ENCODE assay signal across 1 cellular context in the genomic region with DNA sequence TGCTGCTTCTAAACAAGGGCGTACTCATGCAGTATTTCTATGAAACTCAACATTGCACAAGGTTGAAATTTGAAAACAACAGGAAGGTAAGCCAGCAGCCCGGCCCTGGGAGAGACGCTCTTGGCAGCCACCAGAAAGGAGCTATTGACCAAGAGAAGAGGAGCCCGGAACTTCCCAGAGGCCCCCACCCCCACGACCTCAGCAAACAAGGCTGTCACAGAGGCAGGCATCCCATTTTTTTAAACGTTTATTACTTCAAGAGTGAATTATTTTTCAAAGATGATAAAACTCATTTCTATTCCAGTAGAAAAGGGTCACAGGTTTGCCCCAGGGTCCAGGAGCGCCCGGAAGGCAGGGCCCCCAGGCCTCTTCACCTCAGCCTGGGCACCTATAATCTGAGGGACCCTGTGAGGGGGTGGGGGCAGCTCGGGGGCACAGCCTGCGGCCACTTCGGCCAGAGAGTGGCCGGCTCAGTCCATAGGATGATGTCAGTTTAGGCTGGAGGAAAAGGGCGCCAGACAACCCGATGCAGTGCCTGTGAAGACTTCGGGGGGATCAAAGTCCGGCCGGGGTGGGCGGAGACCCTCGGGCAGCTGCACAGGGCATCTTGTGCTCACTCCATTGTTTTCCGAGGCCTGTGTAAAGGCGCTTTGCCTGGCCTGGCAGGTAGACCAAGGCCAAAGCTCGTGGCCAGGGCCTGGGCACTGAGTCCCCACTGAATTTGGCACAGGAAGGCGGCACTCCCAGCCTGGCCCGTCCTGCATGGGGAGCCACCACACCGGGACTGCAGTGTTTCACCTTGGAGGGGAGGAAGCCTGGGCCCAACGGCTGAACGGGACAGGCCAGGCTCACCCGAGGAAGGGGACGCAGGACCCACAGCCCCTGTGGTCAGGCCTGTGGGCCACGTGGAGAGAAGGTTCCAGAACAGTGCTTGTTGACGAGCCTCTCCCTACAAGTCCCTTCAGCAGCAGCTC.
A peak's percentile ranks its signal among the peaks of the same experiment; 100 is the strongest.
TF ChIP-seq lines count a peak whose summit lies in the region.

No MANE protein-coding gene starts in this region.

TF ChIP-seq in HepG2, 621 proteins besides CTCF, POLR2A, EP300 and RAD21 (continued from another document and continues in another):
- TF ChIP-seq, protein P1, sequence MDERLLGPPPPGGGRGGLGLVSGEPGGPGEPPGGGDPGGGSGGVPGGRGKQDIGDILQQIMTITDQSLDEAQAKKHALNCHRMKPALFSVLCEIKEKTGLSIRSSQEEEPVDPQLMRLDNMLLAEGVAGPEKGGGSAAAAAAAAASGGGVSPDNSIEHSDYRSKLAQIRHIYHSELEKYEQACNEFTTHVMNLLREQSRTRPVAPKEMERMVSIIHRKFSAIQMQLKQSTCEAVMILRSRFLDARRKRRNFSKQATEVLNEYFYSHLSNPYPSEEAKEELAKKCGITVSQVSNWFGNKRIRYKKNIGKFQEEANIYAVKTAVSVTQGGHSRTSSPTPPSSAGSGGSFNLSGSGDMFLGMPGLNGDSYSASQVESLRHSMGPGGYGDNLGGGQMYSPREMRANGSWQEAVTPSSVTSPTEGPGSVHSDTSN (CRISPR knock-in tag; IDR thresholded peaks at IDR 0.05) = no peak
- no peak for TF ChIP-seq PAWR (CRISPR knock-in tag; IDR thresholded peaks at IDR 0.05; ENCODE audit: borderline replicate concordance)
- TF ChIP-seq, protein P2, sequence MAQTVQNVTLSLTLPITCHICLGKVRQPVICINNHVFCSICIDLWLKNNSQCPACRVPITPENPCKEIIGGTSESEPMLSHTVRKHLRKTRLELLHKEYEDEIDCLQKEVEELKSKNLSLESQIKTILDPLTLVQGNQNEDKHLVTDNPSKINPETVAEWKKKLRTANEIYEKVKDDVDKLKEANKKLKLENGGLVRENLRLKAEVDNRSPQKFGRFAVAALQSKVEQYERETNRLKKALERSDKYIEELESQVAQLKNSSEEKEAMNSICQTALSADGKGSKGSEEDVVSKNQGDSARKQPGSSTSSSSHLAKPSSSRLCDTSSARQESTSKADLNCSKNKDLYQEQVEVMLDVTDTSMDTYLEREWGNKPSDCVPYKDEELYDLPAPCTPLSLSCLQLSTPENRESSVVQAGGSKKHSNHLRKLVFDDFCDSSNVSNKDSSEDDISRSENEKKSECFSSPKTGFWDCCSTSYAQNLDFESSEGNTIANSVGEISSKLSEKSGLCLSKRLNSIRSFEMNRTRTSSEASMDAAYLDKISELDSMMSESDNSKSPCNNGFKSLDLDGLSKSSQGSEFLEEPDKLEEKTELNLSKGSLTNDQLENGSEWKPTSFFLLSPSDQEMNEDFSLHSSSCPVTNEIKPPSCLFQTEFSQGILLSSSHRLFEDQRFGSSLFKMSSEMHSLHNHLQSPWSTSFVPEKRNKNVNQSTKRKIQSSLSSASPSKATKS (CRISPR knock-in tag; IDR thresholded peaks at IDR 0.05) = no peak
- TF ChIP-seq ZNF101 (CRISPR knock-in tag; IDR thresholded peaks at IDR 0.05; ENCODE audit: borderline replicate concordance, low read depth) = no peak
- TF ChIP-seq ZC3H13 (CRISPR knock-in tag; IDR thresholded peaks at IDR 0.05) = 0 out of 2 replicates have a peak, but pooled peaks have one; percentile 39
- peak; percentile 33 for TF ChIP-seq RBM22 (optimal IDR thresholded peaks at IDR 0.05; ENCODE audit: low read length)
- no peak for TF ChIP-seq CAMTA2 (CRISPR knock-in tag; IDR thresholded peaks at IDR 0.05; ENCODE audit: borderline replicate concordance)
- TF ChIP-seq, protein P3, sequence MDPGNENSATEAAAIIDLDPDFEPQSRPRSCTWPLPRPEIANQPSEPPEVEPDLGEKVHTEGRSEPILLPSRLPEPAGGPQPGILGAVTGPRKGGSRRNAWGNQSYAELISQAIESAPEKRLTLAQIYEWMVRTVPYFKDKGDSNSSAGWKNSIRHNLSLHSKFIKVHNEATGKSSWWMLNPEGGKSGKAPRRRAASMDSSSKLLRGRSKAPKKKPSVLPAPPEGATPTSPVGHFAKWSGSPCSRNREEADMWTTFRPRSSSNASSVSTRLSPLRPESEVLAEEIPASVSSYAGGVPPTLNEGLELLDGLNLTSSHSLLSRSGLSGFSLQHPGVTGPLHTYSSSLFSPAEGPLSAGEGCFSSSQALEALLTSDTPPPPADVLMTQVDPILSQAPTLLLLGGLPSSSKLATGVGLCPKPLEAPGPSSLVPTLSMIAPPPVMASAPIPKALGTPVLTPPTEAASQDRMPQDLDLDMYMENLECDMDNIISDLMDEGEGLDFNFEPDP (CRISPR knock-in tag; conservative IDR thresholded peaks at IDR 0.05) = no peak
- TF ChIP-seq ZBTB8A (CRISPR knock-in tag; IDR thresholded peaks at IDR 0.05; ENCODE audit: borderline replicate concordance, low read depth) = no peak
- no peak for TF ChIP-seq SP1 (IDR thresholded peaks at IDR 0.05)
- TF ChIP-seq SP1 (CRISPR knock-in tag; IDR thresholded peaks at IDR 0.05) = no peak
- TF ChIP-seq SPEN (CRISPR knock-in tag; IDR thresholded peaks at IDR 0.05; ENCODE audit: low read depth) = no peak
- TF ChIP-seq HOXD1 (CRISPR knock-in tag; IDR thresholded peaks at IDR 0.05) = no peak
- TF ChIP-seq, protein P4, sequence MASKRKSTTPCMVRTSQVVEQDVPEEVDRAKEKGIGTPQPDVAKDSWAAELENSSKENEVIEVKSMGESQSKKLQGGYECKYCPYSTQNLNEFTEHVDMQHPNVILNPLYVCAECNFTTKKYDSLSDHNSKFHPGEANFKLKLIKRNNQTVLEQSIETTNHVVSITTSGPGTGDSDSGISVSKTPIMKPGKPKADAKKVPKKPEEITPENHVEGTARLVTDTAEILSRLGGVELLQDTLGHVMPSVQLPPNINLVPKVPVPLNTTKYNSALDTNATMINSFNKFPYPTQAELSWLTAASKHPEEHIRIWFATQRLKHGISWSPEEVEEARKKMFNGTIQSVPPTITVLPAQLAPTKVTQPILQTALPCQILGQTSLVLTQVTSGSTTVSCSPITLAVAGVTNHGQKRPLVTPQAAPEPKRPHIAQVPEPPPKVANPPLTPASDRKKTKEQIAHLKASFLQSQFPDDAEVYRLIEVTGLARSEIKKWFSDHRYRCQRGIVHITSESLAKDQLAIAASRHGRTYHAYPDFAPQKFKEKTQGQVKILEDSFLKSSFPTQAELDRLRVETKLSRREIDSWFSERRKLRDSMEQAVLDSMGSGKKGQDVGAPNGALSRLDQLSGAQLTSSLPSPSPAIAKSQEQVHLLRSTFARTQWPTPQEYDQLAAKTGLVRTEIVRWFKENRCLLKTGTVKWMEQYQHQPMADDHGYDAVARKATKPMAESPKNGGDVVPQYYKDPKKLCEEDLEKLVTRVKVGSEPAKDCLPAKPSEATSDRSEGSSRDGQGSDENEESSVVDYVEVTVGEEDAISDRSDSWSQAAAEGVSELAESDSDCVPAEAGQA (IDR thresholded peaks at IDR 0.05; ENCODE audit: low read depth) = no peak
- TF ChIP-seq, protein P4 (CRISPR knock-in tag; IDR thresholded peaks at IDR 0.05; ENCODE audit: borderline replicate concordance) = no peak
- TF ChIP-seq RAD51 (IDR thresholded peaks at IDR 0.05; ENCODE audit: borderline replicate concordance) = no peak
- no peak for TF ChIP-seq BHLHE40 (IDR thresholded peaks at IDR 0.05; ENCODE audit: low read length)
- TF ChIP-seq ZNF446 (CRISPR knock-in tag; IDR thresholded peaks at IDR 0.05) = no peak
- TF ChIP-seq, protein P5, sequence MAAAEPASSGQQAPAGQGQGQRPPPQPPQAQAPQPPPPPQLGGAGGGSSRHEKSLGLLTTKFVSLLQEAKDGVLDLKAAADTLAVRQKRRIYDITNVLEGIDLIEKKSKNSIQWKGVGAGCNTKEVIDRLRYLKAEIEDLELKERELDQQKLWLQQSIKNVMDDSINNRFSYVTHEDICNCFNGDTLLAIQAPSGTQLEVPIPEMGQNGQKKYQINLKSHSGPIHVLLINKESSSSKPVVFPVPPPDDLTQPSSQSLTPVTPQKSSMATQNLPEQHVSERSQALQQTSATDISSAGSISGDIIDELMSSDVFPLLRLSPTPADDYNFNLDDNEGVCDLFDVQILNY (CRISPR knock-in tag; conservative IDR thresholded peaks at IDR 0.05) = no peak; the same call in 1 of the 2 replicates
- peak; percentile 65; the same call in 1 of the 2 replicates for TF ChIP-seq SSRP1 (CRISPR knock-in tag; IDR thresholded peaks at IDR 0.05)
- TF ChIP-seq ZNF484 (CRISPR knock-in tag; IDR thresholded peaks at IDR 0.05; ENCODE audit: borderline replicate concordance, low read depth) = no peak
- no peak for TF ChIP-seq ZNF256 (CRISPR knock-in tag; conservative IDR thresholded peaks at IDR 0.05)
- TF ChIP-seq, protein P6, sequence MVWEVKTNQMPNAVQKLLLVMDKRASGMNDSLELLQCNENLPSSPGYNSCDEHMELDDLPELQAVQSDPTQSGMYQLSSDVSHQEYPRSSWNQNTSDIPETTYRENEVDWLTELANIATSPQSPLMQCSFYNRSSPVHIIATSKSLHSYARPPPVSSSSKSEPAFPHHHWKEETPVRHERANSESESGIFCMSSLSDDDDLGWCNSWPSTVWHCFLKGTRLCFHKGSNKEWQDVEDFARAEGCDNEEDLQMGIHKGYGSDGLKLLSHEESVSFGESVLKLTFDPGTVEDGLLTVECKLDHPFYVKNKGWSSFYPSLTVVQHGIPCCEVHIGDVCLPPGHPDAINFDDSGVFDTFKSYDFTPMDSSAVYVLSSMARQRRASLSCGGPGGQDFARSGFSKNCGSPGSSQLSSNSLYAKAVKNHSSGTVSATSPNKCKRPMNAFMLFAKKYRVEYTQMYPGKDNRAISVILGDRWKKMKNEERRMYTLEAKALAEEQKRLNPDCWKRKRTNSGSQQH (CRISPR knock-in tag; IDR thresholded peaks at IDR 0.05; ENCODE audit: low read depth) = no peak
- peak; percentile 57 for TF ChIP-seq ZMYM3 (CRISPR knock-in tag; IDR thresholded peaks at IDR 0.05)
- no peak for TF ChIP-seq MTF1 (CRISPR knock-in tag; IDR thresholded peaks at IDR 0.05)
- peak; percentile 52 for TF ChIP-seq ZMAT3 (CRISPR knock-in tag; conservative IDR thresholded peaks at IDR 0.05)
- no peak for TF ChIP-seq TCF7 (IDR thresholded peaks at IDR 0.05; ENCODE audit: low read depth)
- TF ChIP-seq, protein P7, sequence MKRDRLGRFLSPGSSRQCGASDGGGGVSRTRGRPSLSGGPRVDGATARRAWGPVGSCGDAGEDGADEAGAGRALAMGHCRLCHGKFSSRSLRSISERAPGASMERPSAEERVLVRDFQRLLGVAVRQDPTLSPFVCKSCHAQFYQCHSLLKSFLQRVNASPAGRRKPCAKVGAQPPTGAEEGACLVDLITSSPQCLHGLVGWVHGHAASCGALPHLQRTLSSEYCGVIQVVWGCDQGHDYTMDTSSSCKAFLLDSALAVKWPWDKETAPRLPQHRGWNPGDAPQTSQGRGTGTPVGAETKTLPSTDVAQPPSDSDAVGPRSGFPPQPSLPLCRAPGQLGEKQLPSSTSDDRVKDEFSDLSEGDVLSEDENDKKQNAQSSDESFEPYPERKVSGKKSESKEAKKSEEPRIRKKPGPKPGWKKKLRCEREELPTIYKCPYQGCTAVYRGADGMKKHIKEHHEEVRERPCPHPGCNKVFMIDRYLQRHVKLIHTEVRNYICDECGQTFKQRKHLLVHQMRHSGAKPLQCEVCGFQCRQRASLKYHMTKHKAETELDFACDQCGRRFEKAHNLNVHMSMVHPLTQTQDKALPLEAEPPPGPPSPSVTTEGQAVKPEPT (CRISPR knock-in tag; IDR thresholded peaks at IDR 0.05; ENCODE audit: low read depth) = 0 out of 2 replicates have a peak, but pooled peaks have one; percentile 34
- TF ChIP-seq NFYB (CRISPR knock-in tag; IDR thresholded peaks at IDR 0.05) = no peak; the same call in 1 of the 2 replicates
- TF ChIP-seq, protein P8, sequence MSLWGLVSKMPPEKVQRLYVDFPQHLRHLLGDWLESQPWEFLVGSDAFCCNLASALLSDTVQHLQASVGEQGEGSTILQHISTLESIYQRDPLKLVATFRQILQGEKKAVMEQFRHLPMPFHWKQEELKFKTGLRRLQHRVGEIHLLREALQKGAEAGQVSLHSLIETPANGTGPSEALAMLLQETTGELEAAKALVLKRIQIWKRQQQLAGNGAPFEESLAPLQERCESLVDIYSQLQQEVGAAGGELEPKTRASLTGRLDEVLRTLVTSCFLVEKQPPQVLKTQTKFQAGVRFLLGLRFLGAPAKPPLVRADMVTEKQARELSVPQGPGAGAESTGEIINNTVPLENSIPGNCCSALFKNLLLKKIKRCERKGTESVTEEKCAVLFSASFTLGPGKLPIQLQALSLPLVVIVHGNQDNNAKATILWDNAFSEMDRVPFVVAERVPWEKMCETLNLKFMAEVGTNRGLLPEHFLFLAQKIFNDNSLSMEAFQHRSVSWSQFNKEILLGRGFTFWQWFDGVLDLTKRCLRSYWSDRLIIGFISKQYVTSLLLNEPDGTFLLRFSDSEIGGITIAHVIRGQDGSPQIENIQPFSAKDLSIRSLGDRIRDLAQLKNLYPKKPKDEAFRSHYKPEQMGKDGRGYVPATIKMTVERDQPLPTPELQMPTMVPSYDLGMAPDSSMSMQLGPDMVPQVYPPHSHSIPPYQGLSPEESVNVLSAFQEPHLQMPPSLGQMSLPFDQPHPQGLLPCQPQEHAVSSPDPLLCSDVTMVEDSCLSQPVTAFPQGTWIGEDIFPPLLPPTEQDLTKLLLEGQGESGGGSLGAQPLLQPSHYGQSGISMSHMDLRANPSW (CRISPR knock-in tag; IDR thresholded peaks at IDR 0.05; ENCODE audit: borderline replicate concordance) = no peak
- TF ChIP-seq MIXL1 (CRISPR knock-in tag; IDR thresholded peaks at IDR 0.05) = no peak
- no peak for TF ChIP-seq KMT2A (CRISPR knock-in tag; IDR thresholded peaks at IDR 0.05)
- TF ChIP-seq EZH2 (conservative IDR thresholded peaks at IDR 0.05; ENCODE audit: low read depth, low read length) = no peak
- TF ChIP-seq RFX3 (CRISPR knock-in tag; IDR thresholded peaks at IDR 0.05) = no peak
- TF ChIP-seq, protein P9, sequence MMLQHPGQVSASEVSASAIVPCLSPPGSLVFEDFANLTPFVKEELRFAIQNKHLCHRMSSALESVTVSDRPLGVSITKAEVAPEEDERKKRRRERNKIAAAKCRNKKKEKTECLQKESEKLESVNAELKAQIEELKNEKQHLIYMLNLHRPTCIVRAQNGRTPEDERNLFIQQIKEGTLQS (CRISPR knock-in tag; IDR thresholded peaks at IDR 0.05) = no peak
- TF ChIP-seq, protein P10, sequence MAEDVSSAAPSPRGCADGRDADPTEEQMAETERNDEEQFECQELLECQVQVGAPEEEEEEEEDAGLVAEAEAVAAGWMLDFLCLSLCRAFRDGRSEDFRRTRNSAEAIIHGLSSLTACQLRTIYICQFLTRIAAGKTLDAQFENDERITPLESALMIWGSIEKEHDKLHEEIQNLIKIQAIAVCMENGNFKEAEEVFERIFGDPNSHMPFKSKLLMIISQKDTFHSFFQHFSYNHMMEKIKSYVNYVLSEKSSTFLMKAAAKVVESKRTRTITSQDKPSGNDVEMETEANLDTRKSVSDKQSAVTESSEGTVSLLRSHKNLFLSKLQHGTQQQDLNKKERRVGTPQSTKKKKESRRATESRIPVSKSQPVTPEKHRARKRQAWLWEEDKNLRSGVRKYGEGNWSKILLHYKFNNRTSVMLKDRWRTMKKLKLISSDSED (CRISPR knock-in tag; IDR thresholded peaks at IDR 0.05) = no peak
- TF ChIP-seq ZNF672 (CRISPR knock-in tag; IDR thresholded peaks at IDR 0.05) = no peak
